In the genomic region with DNA sequence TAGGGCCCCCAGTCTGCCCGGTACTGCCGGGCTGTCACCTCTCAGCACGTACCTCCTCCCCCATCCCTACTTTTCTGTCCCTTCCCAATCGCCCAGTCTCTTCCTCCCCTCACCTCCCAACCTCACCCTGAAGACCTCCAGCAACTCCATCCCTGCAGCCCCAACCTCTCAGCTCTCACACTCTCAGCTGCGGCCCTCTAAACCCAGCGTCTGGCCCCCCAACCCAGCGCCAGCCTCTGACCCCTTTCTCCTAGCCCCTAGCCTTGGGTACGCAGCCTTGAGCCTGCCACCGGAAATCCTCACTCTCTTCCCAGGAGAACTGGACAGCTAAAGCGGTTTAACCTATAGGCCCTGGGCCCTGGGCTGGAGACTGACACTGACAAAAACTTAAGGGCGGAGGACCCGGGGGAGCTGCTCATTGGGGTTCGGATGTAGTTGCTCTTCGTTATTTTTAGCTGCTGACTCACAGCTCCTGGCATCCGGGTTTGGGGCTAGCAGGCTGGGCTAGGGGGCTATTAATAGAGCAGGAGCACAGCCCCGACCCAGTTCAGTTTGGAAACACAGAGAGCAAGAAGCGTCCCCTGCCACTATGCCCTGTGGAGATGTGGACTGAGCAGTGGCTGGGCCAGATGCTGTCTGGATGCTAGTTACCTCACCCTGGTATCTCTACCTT, we compare ENCODE assay signal across 1 cellular context.
TF ChIP-seq lines count a peak whose summit lies in the region.

No MANE protein-coding gene starts in this region.

TF ChIP-seq in HepG2, 621 proteins besides CTCF, POLR2A, EP300 and RAD21 (continued from another document):
- TF ChIP-seq, protein P1, sequence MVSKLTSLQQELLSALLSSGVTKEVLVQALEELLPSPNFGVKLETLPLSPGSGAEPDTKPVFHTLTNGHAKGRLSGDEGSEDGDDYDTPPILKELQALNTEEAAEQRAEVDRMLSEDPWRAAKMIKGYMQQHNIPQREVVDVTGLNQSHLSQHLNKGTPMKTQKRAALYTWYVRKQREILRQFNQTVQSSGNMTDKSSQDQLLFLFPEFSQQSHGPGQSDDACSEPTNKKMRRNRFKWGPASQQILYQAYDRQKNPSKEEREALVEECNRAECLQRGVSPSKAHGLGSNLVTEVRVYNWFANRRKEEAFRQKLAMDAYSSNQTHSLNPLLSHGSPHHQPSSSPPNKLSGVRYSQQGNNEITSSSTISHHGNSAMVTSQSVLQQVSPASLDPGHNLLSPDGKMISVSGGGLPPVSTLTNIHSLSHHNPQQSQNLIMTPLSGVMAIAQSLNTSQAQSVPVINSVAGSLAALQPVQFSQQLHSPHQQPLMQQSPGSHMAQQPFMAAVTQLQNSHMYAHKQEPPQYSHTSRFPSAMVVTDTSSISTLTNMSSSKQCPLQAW (CRISPR knock-in tag; IDR thresholded peaks at IDR 0.05): no peak
- TF ChIP-seq IRX3 (CRISPR knock-in tag; IDR thresholded peaks at IDR 0.05; ENCODE audit: borderline replicate concordance, low read depth): no peak
- TF ChIP-seq SIN3A (IDR thresholded peaks at IDR 0.05; ENCODE audit: borderline replicate concordance, low read depth, low read length): no peak
- TF ChIP-seq SOX6 (IDR thresholded peaks at IDR 0.05): no peak
- TF ChIP-seq SOX6 (CRISPR knock-in tag; IDR thresholded peaks at IDR 0.05): no peak
- TF ChIP-seq, protein P2, sequence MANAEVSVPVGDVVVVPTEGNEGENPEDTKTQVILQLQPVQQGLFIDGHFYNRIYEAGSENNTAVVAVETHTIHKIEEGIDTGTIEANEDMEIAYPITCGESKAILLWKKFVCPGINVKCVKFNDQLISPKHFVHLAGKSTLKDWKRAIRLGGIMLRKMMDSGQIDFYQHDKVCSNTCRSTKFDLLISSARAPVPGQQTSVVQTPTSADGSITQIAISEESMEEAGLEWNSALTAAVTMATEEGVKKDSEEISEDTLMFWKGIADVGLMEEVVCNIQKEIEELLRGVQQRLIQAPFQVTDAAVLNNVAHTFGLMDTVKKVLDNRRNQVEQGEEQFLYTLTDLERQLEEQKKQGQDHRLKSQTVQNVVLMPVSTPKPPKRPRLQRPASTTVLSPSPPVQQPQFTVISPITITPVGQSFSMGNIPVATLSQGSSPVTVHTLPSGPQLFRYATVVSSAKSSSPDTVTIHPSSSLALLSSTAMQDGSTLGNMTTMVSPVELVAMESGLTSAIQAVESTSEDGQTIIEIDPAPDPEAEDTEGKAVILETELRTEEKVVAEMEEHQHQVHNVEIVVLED (CRISPR knock-in tag; IDR thresholded peaks at IDR 0.05; ENCODE audit: borderline replicate concordance): no peak
- no peak for TF ChIP-seq ZNF619 (CRISPR knock-in tag; IDR thresholded peaks at IDR 0.05)
- TF ChIP-seq IRF2 (CRISPR knock-in tag; IDR thresholded peaks at IDR 0.05): no peak
- TF ChIP-seq BORCS8-MEF2B (CRISPR knock-in tag; IDR thresholded peaks at IDR 0.05): no peak
- TF ChIP-seq, protein P3, sequence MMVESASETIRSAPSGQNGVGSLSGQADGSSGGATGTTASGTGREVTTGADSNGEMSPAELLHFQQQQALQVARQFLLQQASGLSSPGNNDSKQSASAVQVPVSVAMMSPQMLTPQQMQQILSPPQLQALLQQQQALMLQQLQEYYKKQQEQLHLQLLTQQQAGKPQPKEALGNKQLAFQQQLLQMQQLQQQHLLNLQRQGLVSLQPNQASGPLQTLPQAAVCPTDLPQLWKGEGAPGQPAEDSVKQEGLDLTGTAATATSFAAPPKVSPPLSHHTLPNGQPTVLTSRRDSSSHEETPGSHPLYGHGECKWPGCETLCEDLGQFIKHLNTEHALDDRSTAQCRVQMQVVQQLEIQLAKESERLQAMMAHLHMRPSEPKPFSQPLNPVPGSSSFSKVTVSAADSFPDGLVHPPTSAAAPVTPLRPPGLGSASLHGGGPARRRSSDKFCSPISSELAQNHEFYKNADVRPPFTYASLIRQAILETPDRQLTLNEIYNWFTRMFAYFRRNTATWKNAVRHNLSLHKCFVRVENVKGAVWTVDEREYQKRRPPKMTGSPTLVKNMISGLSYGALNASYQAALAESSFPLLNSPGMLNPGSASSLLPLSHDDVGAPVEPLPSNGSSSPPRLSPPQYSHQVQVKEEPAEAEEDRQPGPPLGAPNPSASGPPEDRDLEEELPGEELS (CRISPR knock-in tag; IDR thresholded peaks at IDR 0.05): no peak
- no peak for TF ChIP-seq PPARG (CRISPR knock-in tag; conservative IDR thresholded peaks at IDR 0.05)
- TF ChIP-seq SALL1 (CRISPR knock-in tag; IDR thresholded peaks at IDR 0.05): no peak
- TF ChIP-seq ZNF773 (CRISPR knock-in tag; IDR thresholded peaks at IDR 0.05; ENCODE audit: borderline replicate concordance): no peak
- TF ChIP-seq, protein P4, sequence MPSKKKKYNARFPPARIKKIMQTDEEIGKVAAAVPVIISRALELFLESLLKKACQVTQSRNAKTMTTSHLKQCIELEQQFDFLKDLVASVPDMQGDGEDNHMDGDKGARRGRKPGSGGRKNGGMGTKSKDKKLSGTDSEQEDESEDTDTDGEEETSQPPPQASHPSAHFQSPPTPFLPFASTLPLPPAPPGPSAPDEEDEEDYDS (CRISPR knock-in tag; IDR thresholded peaks at IDR 0.05): no peak
- no peak for TF ChIP-seq SMAD3 (CRISPR knock-in tag; IDR thresholded peaks at IDR 0.05)
- TF ChIP-seq ZFP90 (CRISPR knock-in tag; IDR thresholded peaks at IDR 0.05; ENCODE audit: borderline replicate concordance): no peak
- TF ChIP-seq MIER2 (CRISPR knock-in tag; IDR thresholded peaks at IDR 0.05): no peak
